In the genomic region with DNA sequence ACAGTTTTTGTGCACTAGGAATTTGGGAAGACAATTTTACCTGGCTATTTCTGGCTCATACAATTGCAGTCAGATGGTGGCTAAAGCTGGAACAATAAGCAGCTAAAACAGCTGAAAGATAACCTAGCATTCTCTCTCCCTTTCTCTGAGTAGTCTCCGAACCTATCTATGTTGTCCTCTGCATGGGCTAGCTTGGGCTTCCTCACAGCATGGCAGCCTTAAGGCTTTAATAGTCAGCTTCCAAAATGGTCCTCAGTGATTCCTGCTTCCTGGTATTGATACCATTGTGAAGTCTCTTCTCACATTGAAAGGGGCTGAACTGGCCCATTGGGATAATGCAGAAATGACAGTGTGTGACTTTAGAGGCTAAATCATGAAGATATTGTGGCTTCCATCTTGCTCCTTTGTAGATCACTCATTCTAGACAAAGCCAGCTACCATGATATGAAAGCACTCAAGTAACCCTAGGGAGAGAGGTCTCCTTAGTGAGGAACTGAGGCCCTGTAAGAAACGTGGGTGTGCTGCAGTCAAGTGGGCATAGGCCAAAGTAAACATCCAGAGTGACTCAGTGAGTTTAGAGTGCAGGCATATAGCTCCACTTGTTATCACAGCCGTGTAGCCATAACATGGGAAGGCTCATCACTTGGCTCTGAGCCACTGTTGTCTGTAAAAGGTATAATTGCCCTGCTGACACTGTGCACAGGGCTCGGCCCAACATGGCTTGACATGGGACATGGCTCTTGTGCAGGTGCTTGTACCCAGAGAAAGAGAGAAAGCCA, we compare ENCODE assay signal across 1 cellular context.
TF ChIP-seq lines count a peak whose summit lies in the region.

No MANE protein-coding gene starts in this region.

TF ChIP-seq in GM12878, 131 proteins besides CTCF, POLR2A, EP300 and RAD21:
- TF ChIP-seq YY1 (IDR thresholded peaks at IDR 0.05; ENCODE audit: low read depth, low read length) (0 out of 2 replicates have a peak, but pooled peaks have one; percentile 19), LARP7 (IDR thresholded peaks at IDR 0.05) (no peak)
- TF ChIP-seq, protein P1, sequence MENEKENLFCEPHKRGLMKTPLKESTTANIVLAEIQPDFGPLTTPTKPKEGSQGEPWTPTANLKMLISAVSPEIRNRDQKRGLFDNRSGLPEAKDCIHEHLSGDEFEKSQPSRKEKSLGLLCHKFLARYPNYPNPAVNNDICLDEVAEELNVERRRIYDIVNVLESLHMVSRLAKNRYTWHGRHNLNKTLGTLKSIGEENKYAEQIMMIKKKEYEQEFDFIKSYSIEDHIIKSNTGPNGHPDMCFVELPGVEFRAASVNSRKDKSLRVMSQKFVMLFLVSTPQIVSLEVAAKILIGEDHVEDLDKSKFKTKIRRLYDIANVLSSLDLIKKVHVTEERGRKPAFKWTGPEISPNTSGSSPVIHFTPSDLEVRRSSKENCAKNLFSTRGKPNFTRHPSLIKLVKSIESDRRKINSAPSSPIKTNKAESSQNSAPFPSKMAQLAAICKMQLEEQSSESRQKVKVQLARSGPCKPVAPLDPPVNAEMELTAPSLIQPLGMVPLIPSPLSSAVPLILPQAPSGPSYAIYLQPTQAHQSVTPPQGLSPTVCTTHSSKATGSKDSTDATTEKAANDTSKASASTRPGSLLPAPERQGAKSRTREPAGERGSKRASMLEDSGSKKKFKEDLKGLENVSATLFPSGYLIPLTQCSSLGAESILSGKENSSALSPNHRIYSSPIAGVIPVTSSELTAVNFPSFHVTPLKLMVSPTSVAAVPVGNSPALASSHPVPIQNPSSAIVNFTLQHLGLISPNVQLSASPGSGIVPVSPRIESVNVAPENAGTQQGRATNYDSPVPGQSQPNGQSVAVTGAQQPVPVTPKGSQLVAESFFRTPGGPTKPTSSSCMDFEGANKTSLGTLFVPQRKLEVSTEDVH (IDR thresholded peaks at IDR 0.05; ENCODE audit: low read depth, partially characterized antibody) = no peak
- TF ChIP-seq, protein P2, sequence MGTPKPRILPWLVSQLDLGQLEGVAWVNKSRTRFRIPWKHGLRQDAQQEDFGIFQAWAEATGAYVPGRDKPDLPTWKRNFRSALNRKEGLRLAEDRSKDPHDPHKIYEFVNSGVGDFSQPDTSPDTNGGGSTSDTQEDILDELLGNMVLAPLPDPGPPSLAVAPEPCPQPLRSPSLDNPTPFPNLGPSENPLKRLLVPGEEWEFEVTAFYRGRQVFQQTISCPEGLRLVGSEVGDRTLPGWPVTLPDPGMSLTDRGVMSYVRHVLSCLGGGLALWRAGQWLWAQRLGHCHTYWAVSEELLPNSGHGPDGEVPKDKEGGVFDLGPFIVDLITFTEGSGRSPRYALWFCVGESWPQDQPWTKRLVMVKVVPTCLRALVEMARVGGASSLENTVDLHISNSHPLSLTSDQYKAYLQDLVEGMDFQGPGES (IDR thresholded peaks at IDR 0.05) = no peak
